Comparison of ENCODE assay signal across 21 cellular contexts in genomic region chr11:94025695-94026394, GRCh38. TPM values are rescaled to one million over a fixed set of nuclear protein-coding genes. Genes with fewer than 3 reads are reported as not detected.
A peak's percentile ranks its signal among the peaks of the same experiment; 100 is the strongest.
DNase-seq lines count a peak whose midpoint lies in the region; ATAC-seq and TF ChIP-seq lines count a peak whose summit lies in the region.
"Had no signal": no experiment of that assay in that cellular context is flagged by ENCODE, and none has a peak within 500 bp of the region (broad histone marks: within the 10 kb centered on the region; RNA-seq: fewer than 3 reads in every experiment).

No MANE protein-coding gene starts in this region.

- H3K36me3 Mint-ChIP-seq in mesothelial cell of epicardium: peaks cover 4% of the 10 kb centered on the region
- H3K36me3 Mint-ChIP-seq: CD4-positive, CD25-positive, alpha-beta regulatory T cell had no signal

- DNase-seq in Right ventricle myocardium inferior (ENCODE audit: missing footprints) (no peak), right atrium auricular region (ENCODE audit: low spot score) (no peak), NCI-H226 (peak; percentile 47), choroid plexus epithelial cell (ENCODE audit: low read depth) (peak; percentile 71), mesothelial cell of epicardium (ENCODE audit: low spot score in 2 of 2, unreplicated experiment in 2 of 2) (no peak), NCI-H524 (lab: John Stamatoyannopoulos, UW) (no peak), NCI-H1092 (lab: John Stamatoyannopoulos, UW) (no peak)
- DNase-seq: Caco-2; CD4-positive, CD25-positive, alpha-beta regulatory T cell; GDM1; H7; NCI-H1417; NCI-H187; NCI-H2107; NCI-H510A treated with DMSO at 0.1 percent for 48 hours; NCI-H82; OCI-M1; RPMI8226 had no signal

- H3K9me3 Mint-ChIP-seq in mesothelial cell of epicardium: peaks cover 12% of the 10 kb centered on the region

- H3K4me3 ChIP-seq in right atrium auricular region (no peak overlapping the region), choroid plexus epithelial cell (ENCODE audit: low read depth, low read length) (no peak overlapping the region)

- no peaks in the 10 kb centered on the region for H3K27me3 ChIP-seq in right atrium auricular region

- H3K27ac ChIP-seq in right atrium auricular region: no peak overlapping the region
- H3K27ac ChIP-seq: 22Rv1 had no signal

- intact Hi-C loops in Right ventricle myocardium inferior (cut with DNase I): no loop called here

- ATAC-seq in Right ventricle myocardium inferior: peak; percentile 30
- ATAC-seq in GM19328 (IDR thresholded peaks at IDR 0.05; ENCODE audit: unreplicated experiment): no peak

- peaks cover 0 to 9% of the 10 kb centered on the region in 2 donors for H3K9me3 ChIP-seq in right atrium auricular region
- H3K9me3 ChIP-seq: Caco-2 had no signal

- no peak for TF ChIP-seq CTCF in right atrium auricular region (IDR thresholded peaks at IDR 0.05)
- TF ChIP-seq CTCF in choroid plexus epithelial cell (conservative IDR thresholded peaks at IDR 0.05; ENCODE audit: low read depth, low read length): no peak
- no peak for TF ChIP-seq CTCF in mesothelial cell of epicardium (IDR thresholded peaks at IDR 0.05; ENCODE audit: unreplicated experiment)

- H3K27ac Mint-ChIP-seq in mesothelial cell of epicardium: peak overlapping the region; percentile 30
- H3K27ac Mint-ChIP-seq: B cell; CD4-positive, CD25-positive, alpha-beta regulatory T cell had no signal

- peaks cover 6% of the 10 kb centered on the region for H3K4me1 Mint-ChIP-seq in mesothelial cell of epicardium
- H3K4me1 Mint-ChIP-seq: B cell; CD4-positive, CD25-positive, alpha-beta regulatory T cell had no signal

- no peaks in the 10 kb centered on the region for H3K4me1 ChIP-seq in right atrium auricular region
- H3K4me1 ChIP-seq: Caco-2 had no signal

- H3K36me3 ChIP-seq in right atrium auricular region: no peaks in the 10 kb centered on the region

- H3K27me3 Mint-ChIP-seq in mesothelial cell of epicardium (ENCODE audit: low read depth): peaks cover 6% of the 10 kb centered on the region
- H3K27me3 Mint-ChIP-seq: CD4-positive, CD25-positive, alpha-beta regulatory T cell had no signal

- H3K4me3 Mint-ChIP-seq in mesothelial cell of epicardium: no peak overlapping the region
- H3K4me3 Mint-ChIP-seq: B cell; CD4-positive, CD25-positive, alpha-beta regulatory T cell had no signal

RNA-seq across cellular contexts. Expression of gene HEPHL1, which starts 4.7 kb away (rescaled TPM):
- not detected for total RNA-seq in Right ventricle myocardium inferior
- not detected for total RNA-seq in right atrium auricular region
- not detected in 3 replicates for total RNA-seq in mesothelial cell of epicardium
- total RNA-seq: B cell; Caco-2; CD4-positive, CD25-positive, alpha-beta regulatory T cell; H7 had no signal

Comparison
In these comparisons a context has a peak if more than half of its experiments do, and no peak if none do; other contexts are left out.
1. DNase-seq: peak in NCI-H226 (single experiment) and choroid plexus epithelial cell (single experiment); none in Right ventricle myocardium inferior (single experiment), right atrium auricular region (single experiment), mesothelial cell of epicardium (0 of 2), NCI-H524 (0 of 2) and NCI-H1092 (single experiment).